Comparison of ENCODE assay signal across 15 cellular contexts in genomic region chr6:143700684-143701342, GRCh38. TPM values are rescaled to one million over a fixed set of nuclear protein-coding genes. Genes with fewer than 3 reads are reported as not detected.
DNase-seq lines count a peak whose midpoint lies in the region; ATAC-seq and TF ChIP-seq lines count a peak whose summit lies in the region.
"Had no signal": no experiment of that assay in that cellular context is flagged by ENCODE, and none has a peak within 500 bp of the region (broad histone marks: within the 10 kb centered on the region; RNA-seq: fewer than 3 reads in every experiment).

No MANE protein-coding gene starts in this region.

- H3K36me3 Mint-ChIP-seq in activated CD4-positive, alpha-beta T cell treated with anti-CD3 and anti-CD28 coated beads, Interleukin-2, amount 10 ng/mL, durations not matched to agents 24 days and 14 days (ENCODE audit: low read depth): peaks cover 4% of the 10 kb centered on the region

- H3K4me3 ChIP-seq in suprapubic skin: no peak overlapping the region

- WGBS in suprapubic skin: 67% methylated on average over 8 of the region's 8 CpGs

- no peaks in the 10 kb centered on the region for H3K9me3 ChIP-seq in suprapubic skin

- H3K4me1 ChIP-seq in suprapubic skin: peaks cover 27% of the 10 kb centered on the region

- intact Hi-C loops in activated CD4-positive, alpha-beta T cell treated with anti-CD3 and anti-CD28 coated beads, Interleukin-2, amount 10 ng/mL, durations not matched to agents 24 days and 14 days (cut with micrococcal nuclease): no loop called here

- H3K27me3 Mint-ChIP-seq in activated CD4-positive, alpha-beta T cell treated with anti-CD3 and anti-CD28 coated beads, Interleukin-2, amount 10 ng/mL, durations not matched to agents 24 days and 14 days: no peaks in the 10 kb centered on the region
- H3K27me3 Mint-ChIP-seq: activated CD8-positive, alpha-beta memory T cell treated with anti-CD3 and anti-CD28 coated beads, Interleukin-2, amount 10 ng/mL, durations not matched to agents 7 days and 5 days had no signal

- TF ChIP-seq CTCF in suprapubic skin (IDR thresholded peaks at IDR 0.05): no peak

- peak; percentile 62 for DNase-seq in AG08395 (ENCODE audit: low spot score)
- DNase-seq in RPMI7951 (ENCODE audit: low read depth): peak; percentile 28
- peak; percentile 42 for DNase-seq in fibroblast of gingiva (ENCODE audit: low read depth)
- DNase-seq in myocyte (ENCODE audit: low read depth): peak; percentile 63
- DNase-seq in activated CD4-positive, alpha-beta T cell treated with anti-CD3 and anti-CD28 coated beads, Interleukin-2, amount 10 ng/mL, durations not matched to agents 24 days and 14 days: no peak
- DNase-seq in suprapubic skin (ENCODE audit: low spot score in 2 of 2): no peak
- no peak for DNase-seq in COLO829 (ENCODE audit: low spot score)
- DNase-seq: activated CD8-positive, alpha-beta memory T cell treated with anti-CD3 and anti-CD28 coated beads, Interleukin-2, amount 10 ng/mL, durations not matched to agents 7 days and 5 days; amniotic stem cell; foreskin melanocyte; mammary epithelial cell; retina; T1000 had no signal

- ATAC-seq in HG03159 (IDR thresholded peaks at IDR 0.05; ENCODE audit: unreplicated experiment): no peak
- ATAC-seq: activated CD8-positive, alpha-beta memory T cell treated with anti-CD3 and anti-CD28 coated beads, Interleukin-2, amount 10 ng/mL, durations not matched to agents 7 days and 5 days had no signal

- TF ChIP-seq POLR2A in suprapubic skin (IDR thresholded peaks at IDR 0.05): no peak

- H3K4me3 Mint-ChIP-seq in activated CD4-positive, alpha-beta T cell treated with anti-CD3 and anti-CD28 coated beads, Interleukin-2, amount 10 ng/mL, durations not matched to agents 24 days and 14 days: no peak overlapping the region
- H3K4me3 Mint-ChIP-seq: activated CD8-positive, alpha-beta memory T cell treated with anti-CD3 and anti-CD28 coated beads, Interleukin-2, amount 10 ng/mL, durations not matched to agents 7 days and 5 days; CD14-positive monocyte had no signal

- H3K27ac ChIP-seq in suprapubic skin: no peak overlapping the region

- H3K4me1 Mint-ChIP-seq in activated CD4-positive, alpha-beta T cell treated with anti-CD3 and anti-CD28 coated beads, Interleukin-2, amount 10 ng/mL, durations not matched to agents 24 days and 14 days: peaks cover 7% of the 10 kb centered on the region

- no peaks in the 10 kb centered on the region for H3K36me3 ChIP-seq in suprapubic skin

- H3K27ac Mint-ChIP-seq in activated CD4-positive, alpha-beta T cell treated with anti-CD3 and anti-CD28 coated beads, Interleukin-2, amount 10 ng/mL, durations not matched to agents 24 days and 14 days: no peak overlapping the region
- H3K27ac Mint-ChIP-seq: activated CD8-positive, alpha-beta memory T cell treated with anti-CD3 and anti-CD28 coated beads, Interleukin-2, amount 10 ng/mL, durations not matched to agents 7 days and 5 days had no signal

- H3K27me3 ChIP-seq in suprapubic skin: no peaks in the 10 kb centered on the region

- TF ChIP-seq EP300 in suprapubic skin (IDR thresholded peaks at IDR 0.05): no peak

- H3K9me3 Mint-ChIP-seq in activated CD4-positive, alpha-beta T cell treated with anti-CD3 and anti-CD28 coated beads, Interleukin-2, amount 10 ng/mL, durations not matched to agents 24 days and 14 days: peaks cover 6% of the 10 kb centered on the region

RNA-seq across cellular contexts. Expression of gene PHACTR2, which starts 23.0 kb away (rescaled TPM):
- total RNA-seq in RPMI7951 (2014; rRNA removed; shearing (Covaris generic)): 23.7 and 30.3 TPM in 2 replicates
- total RNA-seq in myocyte (30.4 and 51.2 TPM in 2 replicates), suprapubic skin (10 to 100 TPM; 11.9 to 31.5 (median 20.9) TPM)
- polyA plus RNA-seq in myocyte (2012): 10.4 TPM
- total RNA-seq in activated CD4-positive, alpha-beta T cell treated with anti-CD3 and anti-CD28 coated beads, Interleukin-2, amount 10 ng/mL, durations not matched to agents 24 days and 14 days: 47.7 and 53.8 TPM in 2 replicates

Comparison
In these comparisons a context has a peak if more than half of its experiments do, and no peak if none do; other contexts are left out.
1. DNase-seq: peak in AG08395 (single experiment), RPMI7951 (single experiment), fibroblast of gingiva (single experiment) and myocyte (single experiment); none in activated CD4-positive, alpha-beta T cell treated with anti-CD3 and anti-CD28 coated beads, Interleukin-2, amount 10 ng/mL, durations not matched to agents 24 days and 14 days (single experiment), suprapubic skin (0 of 2) and COLO829 (single experiment).